In genomic region chr18:66077066-66077465, GRCh38 we compare ENCODE assay signal across 30 cellular contexts.
"Had no signal": no experiment of that assay in that cellular context is flagged by ENCODE, and none has a peak within 500 bp of the region (broad histone marks: within the 10 kb centered on the region; RNA-seq: fewer than 3 reads in every experiment).

No MANE protein-coding gene starts in this region.

- DNase-seq: activated CD4-positive, alpha-beta memory T cell treated with anti-CD3 and anti-CD28 coated beads, Interleukin-2, amount 10 ng/mL, durations not matched to agents 7 days and 5 days; activated CD4-positive, alpha-beta T cell treated with anti-CD3 and anti-CD28 coated beads for 4 hours; activated CD4-positive, alpha-beta T cell treated with anti-CD3 and anti-CD28 coated beads, Interleukin-2, amount 10 ng/mL, durations not matched to agents 7 days and 5 days; activated CD4-positive, alpha-beta T cell treated with anti-CD3 and anti-CD28 coated beads, Interleukin-2, amount 50 U/mL, for 4 hours; activated CD4-positive, CD25-positive, alpha-beta regulatory T cell; activated CD4-positive, CD25-positive, alpha-beta regulatory T cell treated with anti-CD3 and anti-CD28 coated beads, Interleukin-2, amount 50 U/mL, for 72 hours; activated CD8-positive, alpha-beta memory T cell treated with anti-CD3 and anti-CD28 coated beads, Interleukin-2, amount 50 U/mL, for 48 hours; activated gamma-delta T cell; activated naive CD4-positive, alpha-beta T cell; activated naive CD4-positive, alpha-beta T cell treated with anti-CD3 and anti-CD28 coated beads, Interleukin-2, amount 10 ng/mL, durations not matched to agents 7 days and 5 days; activated naive CD8-positive, alpha-beta T cell treated with anti-CD3 and anti-CD28 coated beads, Interleukin-2, amount 10 ng/mL, durations not matched to agents 7 days and 5 days; activated T-cell treated with anti-CD3 and anti-CD28 coated beads for 4 hours; activated T-cell treated with anti-CD3 and anti-CD28 coated beads, Interleukin-2, amount 50 U/mL, for 24 hours; activated T-cell treated with anti-CD3 and anti-CD28 coated beads, Interleukin-2, amount 50 U/mL, for 72 hours; cortex of kidney; dermis blood vessel endothelial cell; effector CD4-positive, alpha-beta T cell; effector memory CD8-positive, alpha-beta T cell; esophagus squamous epithelium; foreskin melanocyte; heart right ventricle; T-helper 1 cell; T-helper 17 cell; T1000 had no signal

- H3K79me2 ChIP-seq: hepatocyte had no signal

- H3K4me3 ChIP-seq: ascending aorta, breast epithelium, esophagus squamous epithelium, gastroesophageal sphincter, heart right ventricle, hepatocyte had no signal

- H2AFZ ChIP-seq: hepatocyte had no signal

- H3K36me3 ChIP-seq: ascending aorta, breast epithelium, esophagus squamous epithelium, gastroesophageal sphincter, heart right ventricle had no signal

- H3K4me1 ChIP-seq: ascending aorta, breast epithelium, esophagus squamous epithelium, gastroesophageal sphincter had no signal

- H3K27ac ChIP-seq: ascending aorta, breast epithelium, epithelial cell of prostate, esophagus squamous epithelium, gastroesophageal sphincter, heart right ventricle, hepatocyte had no signal

- H3K4me2 ChIP-seq: hepatocyte had no signal

- ATAC-seq: activated naive CD4-positive, alpha-beta T cell treated with anti-CD3 and anti-CD28 coated beads, Interleukin-2, amount 50 U/mL, for 72 hours; activated T-cell treated with anti-CD3 and anti-CD28 coated beads, Interleukin-2, amount 50 U/mL, for 72 hours; effector memory CD8-positive, alpha-beta T cell; gastroesophageal sphincter; heart right ventricle; T-helper 17 cell had no signal

- H3K27me3 ChIP-seq: ascending aorta, breast epithelium, esophagus squamous epithelium, gastroesophageal sphincter, heart right ventricle, hepatocyte had no signal

- H3K9me3 ChIP-seq: ascending aorta had no signal
